Comparison of ENCODE assay signal across 8 cellular contexts in the genomic region with DNA sequence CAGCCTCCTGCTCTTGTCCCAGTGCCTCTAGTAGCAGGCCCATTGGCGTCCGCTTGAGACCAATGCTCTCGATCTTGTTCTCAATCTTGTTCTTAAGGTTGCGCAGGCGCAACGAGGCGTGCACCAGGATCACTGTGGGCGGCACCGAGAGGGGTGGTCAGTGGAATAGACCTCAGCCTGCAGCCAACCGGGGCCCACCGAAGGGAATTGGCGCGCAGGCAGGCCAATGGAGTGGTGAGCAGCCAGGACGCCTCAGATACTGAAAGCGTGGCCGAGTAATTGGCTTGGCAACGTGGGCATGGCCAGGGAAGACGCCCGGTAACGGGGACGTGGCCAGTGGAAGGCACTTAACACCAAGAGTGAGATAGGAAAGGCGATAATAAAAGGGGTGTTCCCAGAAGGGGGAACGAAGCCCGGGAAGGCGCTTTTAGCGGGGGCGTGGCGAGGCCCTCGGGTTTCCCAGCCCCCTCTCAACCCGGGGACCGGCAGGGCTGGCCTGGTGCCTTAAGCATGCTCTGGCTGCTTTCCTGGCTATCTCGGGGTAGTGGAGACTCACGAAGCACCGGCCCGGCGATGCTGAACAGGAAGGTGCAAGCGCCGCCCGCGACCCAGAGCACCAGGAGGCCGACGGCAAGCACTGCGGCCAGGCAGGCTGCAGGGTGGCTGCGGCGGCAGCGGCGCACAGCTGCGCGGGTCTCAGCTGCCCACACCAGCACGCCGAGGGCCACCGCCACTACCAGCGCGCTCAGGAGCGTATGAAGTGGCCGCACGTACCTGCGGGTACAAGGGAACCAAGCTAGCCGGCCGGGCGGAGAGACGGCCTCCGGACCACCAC. TPM values are rescaled to one million over a fixed set of nuclear protein-coding genes. Genes with fewer than 3 reads are reported as not detected.
A peak's percentile ranks its signal among the peaks of the same experiment; 100 is the strongest.
DNase-seq lines count a peak whose midpoint lies in the region; ATAC-seq and TF ChIP-seq lines count a peak whose summit lies in the region.

No MANE protein-coding gene starts in this region.

- H3K9me2 ChIP-seq in PC-9 (ENCODE audit: insufficient read depth), result no peaks in the 10 kb centered on the region

- H3K9me3 Mint-ChIP-seq in activated T-helper 1 cell treated with anti-CD3 and anti-CD28 coated beads, Interleukin-12 subunit alpha, Interleukin-12 subunit beta, Interleukin-2, Interleukin-4 antibody, amounts not matched to agents 30 ng/mL and 10 ng/mL and 1 ng/mL, durations not matched to agents 14 hours and 24 hours and 36 hours, result no peaks in the 10 kb centered on the region

- peak overlapping the region; percentile 84 for H3K4me3 Mint-ChIP-seq in activated T-helper 1 cell treated with anti-CD3 and anti-CD28 coated beads, Interleukin-12 subunit alpha, Interleukin-12 subunit beta, Interleukin-2, Interleukin-4 antibody, amounts not matched to agents 30 ng/mL and 10 ng/mL and 1 ng/mL, durations not matched to agents 14 hours and 24 hours and 36 hours

- H3K36me3 ChIP-seq in BE2C, result no peaks in the 10 kb centered on the region; the same call in 1 of the 2 replicates
- no peaks in the 10 kb centered on the region for H3K36me3 ChIP-seq in PC-9 (ENCODE audit: low read depth)

- H3K27me3 ChIP-seq in BE2C (no peaks in the 10 kb centered on the region), PC-9 (ENCODE audit: insufficient read depth, low read depth) (no peaks in the 10 kb centered on the region)

- no peak for ATAC-seq in GM18870 (IDR thresholded peaks at IDR 0.05; ENCODE audit: unreplicated experiment)

- intact Hi-C loops in activated T-helper 1 cell treated with anti-CD3 and anti-CD28 coated beads, Interleukin-12 subunit alpha, Interleukin-12 subunit beta, Interleukin-2, Interleukin-4 antibody, amounts not matched to agents 30 ng/mL and 10 ng/mL and 1 ng/mL, durations not matched to agents 14 hours and 24 hours and 36 hours (cut with micrococcal nuclease), result loop anchor here (5.0 kb wide), 1 partner anchor 595 kb away; the partner anchor contains the start of gene FTSJ1
- intact Hi-C loops in PC-9 (cut with micrococcal nuclease; ENCODE audit: unreplicated experiment), result loop anchor here (2.0 kb wide), 1 partner anchor 29 kb away; no protein-coding TSS in a partner anchor

- no TSS peak for BruUV-seq in PC-9 (replicated peaks; lab: Mats Ljungman, UMichigan)

- no peak for DNase-seq in BE2C
- no peak for DNase-seq in activated T-helper 1 cell treated with anti-CD3 and anti-CD28 coated beads, Interleukin-12 subunit alpha, Interleukin-12 subunit beta, Interleukin-2, Interleukin-4 antibody, amounts not matched to agents 30 ng/mL and 10 ng/mL and 1 ng/mL, durations not matched to agents 14 hours and 24 hours and 36 hours (ENCODE audit: low spot score)
- peak; percentile 10 for DNase-seq in foreskin melanocyte
- peak in 38 of 56 donors; percentile 1 to 69 (median 26) for DNase-seq in nucleus accumbens (lab: John Stamatoyannopoulos, UW)
- DNase-seq in PC-9, result no peak
- no peak for DNase-seq in RKO (ENCODE audit: low spot score)
- no peak for DNase-seq in NCI-H226

- H3F3A ChIP-seq in PC-9 (ENCODE audit: insufficient read depth, low read depth), result no peaks in the 10 kb centered on the region

- no peaks in the 10 kb centered on the region for H3K27me3 Mint-ChIP-seq in activated T-helper 1 cell treated with anti-CD3 and anti-CD28 coated beads, Interleukin-12 subunit alpha, Interleukin-12 subunit beta, Interleukin-2, Interleukin-4 antibody, amounts not matched to agents 30 ng/mL and 10 ng/mL and 1 ng/mL, durations not matched to agents 14 hours and 24 hours and 36 hours (ENCODE audit: insufficient read depth)

- H3K27ac ChIP-seq in PC-9, result no peak overlapping the region

- peaks cover 6% of the 10 kb centered on the region for H3K4me1 Mint-ChIP-seq in activated T-helper 1 cell treated with anti-CD3 and anti-CD28 coated beads, Interleukin-12 subunit alpha, Interleukin-12 subunit beta, Interleukin-2, Interleukin-4 antibody, amounts not matched to agents 30 ng/mL and 10 ng/mL and 1 ng/mL, durations not matched to agents 14 hours and 24 hours and 36 hours (ENCODE audit: low read depth)

- peak overlapping the region; percentile 76 for H3K4me3 ChIP-seq in BE2C (ENCODE audit: low read depth, low read length)
- no peak overlapping the region for H3K4me3 ChIP-seq in PC-9

- CTCF ChIA-PET in PC-9 (lab: Charles Lee), result no interaction called here

- no peak overlapping the region for H3K4me2 ChIP-seq in PC-9

- H3K27ac Mint-ChIP-seq in activated T-helper 1 cell treated with anti-CD3 and anti-CD28 coated beads, Interleukin-12 subunit alpha, Interleukin-12 subunit beta, Interleukin-2, Interleukin-4 antibody, amounts not matched to agents 30 ng/mL and 10 ng/mL and 1 ng/mL, durations not matched to agents 14 hours and 24 hours and 36 hours, result no peak overlapping the region

- POLR2A ChIA-PET in PC-9 (lab: Charles Lee; ENCODE audit: unreplicated experiment), result interaction anchor here (0.6 kb wide), 1 partner anchor 175 kb away, joined by 3 read pairs; the partner anchor contains the start of genes PQBP1 and TIMM17B

- no peaks in the 10 kb centered on the region for H3K9me3 ChIP-seq in BE2C
- no peaks in the 10 kb centered on the region for H3K9me3 ChIP-seq in PC-9 (ENCODE audit: insufficient read depth, low read depth)

- no peak overlapping the region for H2AFZ ChIP-seq in PC-9

- H3K36me3 Mint-ChIP-seq in activated T-helper 1 cell treated with anti-CD3 and anti-CD28 coated beads, Interleukin-12 subunit alpha, Interleukin-12 subunit beta, Interleukin-2, Interleukin-4 antibody, amounts not matched to agents 30 ng/mL and 10 ng/mL and 1 ng/mL, durations not matched to agents 14 hours and 24 hours and 36 hours (ENCODE audit: low read depth), result peaks cover 25% of the 10 kb centered on the region

- H3K4me1 ChIP-seq in BE2C (no peaks in the 10 kb centered on the region), PC-9 (replicated peaks; ENCODE audit: insufficient read depth) (no peaks in the 10 kb centered on the region)

- H4K20me1 ChIP-seq in PC-9 (ENCODE audit: insufficient read depth), result no peaks in the 10 kb centered on the region

- H3K79me2 ChIP-seq in PC-9 (ENCODE audit: low read depth), result no peaks in the 10 kb centered on the region

- TF ChIP-seq CTCF in BE2C (IDR thresholded peaks at IDR 0.05; ENCODE audit: low read depth, low read length) (no peak), PC-9 (conservative IDR thresholded peaks at IDR 0.05) (no peak)

RNA-seq across cellular contexts. Expression of gene PRAF2, which starts 1.7 kb away (rescaled TPM):
- polyA plus RNA-seq in BE2C (2012; ENCODE audit: insufficient read depth, insufficient read length, low read depth), result 97.7 TPM
- 14.9 and 15.4 TPM in 2 replicates for total RNA-seq in activated T-helper 1 cell treated with anti-CD3 and anti-CD28 coated beads, Interleukin-12 subunit alpha, Interleukin-12 subunit beta, Interleukin-2, Interleukin-4 antibody, amounts not matched to agents 30 ng/mL and 10 ng/mL and 1 ng/mL, durations not matched to agents 14 hours and 24 hours and 36 hours
- total RNA-seq in PC-9 (2021), result 12.8 and 17.6 TPM in 2 replicates

RNA-seq across cellular contexts. Expression of gene WDR45, which starts 7.6 kb away (rescaled TPM):
- 66.7 TPM for polyA plus RNA-seq in BE2C (2012; ENCODE audit: insufficient read depth, insufficient read length, low read depth)
- total RNA-seq in activated T-helper 1 cell treated with anti-CD3 and anti-CD28 coated beads, Interleukin-12 subunit alpha, Interleukin-12 subunit beta, Interleukin-2, Interleukin-4 antibody, amounts not matched to agents 30 ng/mL and 10 ng/mL and 1 ng/mL, durations not matched to agents 14 hours and 24 hours and 36 hours, result 49.1 and 53.0 TPM in 2 replicates
- 36.7 and 43.4 TPM in 2 replicates for total RNA-seq in PC-9 (2021)

RNA-seq across cellular contexts. Expression of gene CCDC120, which starts 13.3 kb away (rescaled TPM):
- 3.9 TPM for polyA plus RNA-seq in BE2C (2012; ENCODE audit: insufficient read depth, insufficient read length, low read depth)
- total RNA-seq in activated T-helper 1 cell treated with anti-CD3 and anti-CD28 coated beads, Interleukin-12 subunit alpha, Interleukin-12 subunit beta, Interleukin-2, Interleukin-4 antibody, amounts not matched to agents 30 ng/mL and 10 ng/mL and 1 ng/mL, durations not matched to agents 14 hours and 24 hours and 36 hours, result 4.4 and 5.1 TPM in 2 replicates
- total RNA-seq in PC-9 (2021), result 20.6 and 23.9 TPM in 2 replicates

RNA-seq across cellular contexts. Expression of gene TFE3, which starts 28.9 kb away (rescaled TPM):
- polyA plus RNA-seq in BE2C (2012; ENCODE audit: insufficient read depth, insufficient read length, low read depth), result 32.6 TPM
- 34.4 and 37.0 TPM in 2 replicates for total RNA-seq in activated T-helper 1 cell treated with anti-CD3 and anti-CD28 coated beads, Interleukin-12 subunit alpha, Interleukin-12 subunit beta, Interleukin-2, Interleukin-4 antibody, amounts not matched to agents 30 ng/mL and 10 ng/mL and 1 ng/mL, durations not matched to agents 14 hours and 24 hours and 36 hours
- 27.2 and 33.7 TPM in 2 replicates for total RNA-seq in PC-9 (2021)

RNA-seq across cellular contexts. Expression of gene GPKOW, which starts 51.4 kb away (rescaled TPM):
- polyA plus RNA-seq in BE2C (2012; ENCODE audit: insufficient read depth, insufficient read length, low read depth), result 63.3 TPM
- total RNA-seq in activated T-helper 1 cell treated with anti-CD3 and anti-CD28 coated beads, Interleukin-12 subunit alpha, Interleukin-12 subunit beta, Interleukin-2, Interleukin-4 antibody, amounts not matched to agents 30 ng/mL and 10 ng/mL and 1 ng/mL, durations not matched to agents 14 hours and 24 hours and 36 hours, result 26.6 and 28.1 TPM in 2 replicates
- 12.8 and 17.6 TPM in 2 replicates for total RNA-seq in PC-9 (2021)

Comparison
In these comparisons a context has a peak if more than half of its experiments do, and no peak if none do; other contexts are left out.
1. DNase-seq: peak in foreskin melanocyte (single experiment) and nucleus accumbens (38 of 56); none in BE2C (single experiment), activated T-helper 1 cell treated with anti-CD3 and anti-CD28 coated beads, Interleukin-12 subunit alpha, Interleukin-12 subunit beta, Interleukin-2, Interleukin-4 antibody, amounts not matched to agents 30 ng/mL and 10 ng/mL and 1 ng/mL, durations not matched to agents 14 hours and 24 hours and 36 hours (single experiment), PC-9 (0 of 2), RKO (single experiment) and NCI-H226 (single experiment).